Comparison of ENCODE assay signal across 31 cellular contexts in the genomic region with DNA sequence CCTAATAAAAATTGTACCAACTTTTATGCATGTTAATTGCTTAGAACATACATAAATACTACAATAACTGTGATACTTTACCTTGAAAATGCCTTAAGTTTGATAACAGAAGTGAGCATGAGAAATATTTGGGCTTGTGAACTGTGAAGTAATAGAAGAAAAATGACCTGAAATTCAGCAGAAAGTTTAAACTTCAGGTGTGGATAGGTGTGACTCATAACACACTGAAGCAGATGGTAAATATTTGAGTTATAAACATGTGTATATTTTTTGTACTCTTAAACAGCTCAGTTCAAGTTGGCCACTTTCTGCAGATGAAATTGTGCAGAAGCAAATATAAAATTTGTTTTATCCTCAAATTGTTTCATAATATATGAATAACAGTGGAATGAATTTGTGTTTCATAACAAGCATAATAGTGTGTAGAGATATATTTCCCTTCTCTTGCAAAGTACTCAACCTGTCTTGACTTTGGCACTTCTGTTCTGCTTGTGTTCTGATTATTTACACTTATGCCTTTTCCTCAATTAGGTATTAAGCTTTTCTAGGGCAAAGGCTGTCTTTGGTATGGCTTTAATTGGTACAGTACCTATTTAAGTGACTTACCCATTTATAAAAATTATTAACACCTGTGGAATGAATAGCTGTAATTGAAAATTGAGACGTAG.
"Had no signal": no experiment of that assay in that cellular context is flagged by ENCODE, and none has a peak within 500 bp of the region (broad histone marks: within the 10 kb centered on the region; RNA-seq: fewer than 3 reads in every experiment).

No MANE protein-coding gene starts in this region.

- FAIRE-seq: astrocyte, endometrium, endothelial cell of umbilical vein, frontal cortex had no signal

- H3K4me3 ChIP-seq: cardiac muscle cell, colonic mucosa, esophagus squamous epithelium had no signal

- DNase-seq: activated B cell treated with CpG ODN at 0.5 μM for 24 hours; activated CD4-positive, alpha-beta memory T cell treated with anti-CD3 and anti-CD28 coated beads for 36 hours; activated CD4-positive, alpha-beta T cell treated with anti-CD3 and anti-CD28 coated beads for 48 hours; activated CD4-positive, alpha-beta T cell treated with anti-CD3 and anti-CD28 coated beads, Interleukin-2, amount 50 U/mL, for 1 hour; activated CD8-positive, alpha-beta memory T cell treated with anti-CD3 and anti-CD28 coated beads, Interleukin-2, amount 50 U/mL, for 48 hours; activated effector memory CD4-positive, alpha-beta T cell treated with Interleukin-2 at 50 U/mL for 16 hours; activated gamma-delta T cell treated with Interleukin-2 at 50 U/mL for 16 hours; activated naive CD4-positive, alpha-beta T cell treated with anti-CD3 and anti-CD28 coated beads, Interleukin-2, amount 50 U/mL, for 16 hours; activated naive CD4-positive, alpha-beta T cell treated with Interleukin-2 at 50 U/mL for 16 hours; activated T-cell treated with anti-CD3 and anti-CD28 coated beads for 4 hours; activated T-cell treated with anti-CD3 and anti-CD28 coated beads, Interleukin-2, amount 50 U/mL, for 24 hours; activated T-cell treated with anti-CD3 and anti-CD28 coated beads, Interleukin-2, amount 50 U/mL, for 72 hours; amniotic stem cell; anterior cingulate cortex; central memory CD4-positive, alpha-beta T cell; cerebellar nuclear complex; colonic mucosa; effector CD8-positive, alpha-beta T cell; esophagus squamous epithelium; head of caudate nucleus; T-helper 1 cell; T-helper 17 cell; T1000; WERI-Rb-1 had no signal

- H3K36me3 ChIP-seq: cardiac muscle cell, colonic mucosa, esophagus squamous epithelium, WERI-Rb-1 had no signal

- H3K27ac ChIP-seq: cardiac muscle cell, colonic mucosa, epithelial cell of prostate, esophagus squamous epithelium, WERI-Rb-1 had no signal

- H3K27me3 ChIP-seq: cardiac muscle cell, colonic mucosa, esophagus squamous epithelium had no signal

- H3K9me3 ChIP-seq: colonic mucosa, esophagus squamous epithelium had no signal

- H3K4me1 ChIP-seq: colonic mucosa, esophagus squamous epithelium had no signal

- ATAC-seq: activated CD4-positive, CD25-positive, alpha-beta regulatory T cell treated with anti-CD3 and anti-CD28 coated beads, Interleukin-2, amount 50 U/mL, for 24 hours; activated T-cell treated with anti-CD3 and anti-CD28 coated beads, Interleukin-2, amount 50 U/mL, for 72 hours; T-helper 17 cell had no signal
